In the genomic region with DNA sequence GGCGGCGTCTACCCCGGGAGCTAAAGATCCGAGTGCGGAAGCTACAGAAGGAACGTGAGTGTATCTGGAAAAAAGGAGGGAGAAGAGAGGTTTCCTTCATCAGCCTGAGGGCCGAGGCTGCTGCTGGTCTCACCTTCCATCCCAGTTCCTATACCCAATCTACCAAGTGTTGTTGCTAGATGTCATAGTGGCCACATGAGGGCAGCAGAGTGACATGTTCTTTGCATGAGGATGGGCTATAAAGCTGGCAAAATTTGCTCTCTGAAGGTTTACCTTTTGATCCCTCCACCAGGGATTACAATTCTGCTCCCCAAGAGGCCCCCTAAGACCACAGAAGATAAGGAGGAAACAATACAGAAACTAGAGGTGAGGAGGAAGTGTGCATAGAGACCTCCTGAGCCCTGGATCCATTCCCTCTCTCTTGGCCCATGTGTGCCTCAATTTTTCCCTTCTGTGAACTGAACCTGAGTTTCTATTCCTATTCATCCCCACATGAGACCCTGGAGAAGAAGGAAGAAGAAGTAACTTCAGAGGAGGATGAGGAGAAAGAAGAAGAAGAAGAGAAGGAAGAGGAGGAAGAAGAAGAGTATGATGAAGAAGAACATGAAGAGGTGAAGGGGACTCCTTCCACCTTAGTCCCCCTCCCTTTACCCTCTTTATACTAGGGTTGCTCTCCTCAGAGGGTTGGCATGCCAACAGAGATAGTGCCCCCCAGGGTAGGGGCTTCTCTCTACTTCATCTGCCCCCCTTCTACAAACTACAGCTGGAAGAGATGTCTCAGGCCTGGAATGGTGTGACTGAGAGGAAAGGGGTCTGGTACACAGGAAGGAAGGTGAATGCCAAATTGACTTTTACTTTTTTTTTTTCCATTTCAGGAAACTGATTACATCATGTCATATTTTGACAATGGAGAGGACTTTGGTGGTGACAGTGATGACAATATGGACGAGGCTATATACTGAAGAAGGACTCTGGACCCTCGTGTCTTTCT, we compare ENCODE assay signal across 8 cellular contexts.
A peak's percentile ranks its signal among the peaks of the same experiment; 100 is the strongest.
DNase-seq lines count a peak whose midpoint lies in the region; ATAC-seq and TF ChIP-seq lines count a peak whose summit lies in the region.

No MANE protein-coding gene starts in this region.

- no peak overlapping the region for H3K4me3 ChIP-seq in choroid plexus epithelial cell (ENCODE audit: low read depth, low read length)

- peak; percentile 83 for DNase-seq in CD1c-positive myeloid dendritic cell (ENCODE audit: extremely low spot score)
- peak; percentile 42 to 82 for DNase-seq in NCI-H446 (lab: John Stamatoyannopoulos, UW)
- peak; percentile 94 for DNase-seq in choroid plexus epithelial cell (ENCODE audit: low read depth)
- DNase-seq in kidney tubule cell (ENCODE audit: low spot score), result peak; percentile 85
- DNase-seq in stimulated activated CD4-positive, alpha-beta T cell treated with anti-CD3 and anti-CD28 coated beads, Interleukin-1b, Interleukin-23, amount 100 ng/mL, for 48 hours, result peak; percentile 74

- TF ChIP-seq CTCF in choroid plexus epithelial cell (conservative IDR thresholded peaks at IDR 0.05; ENCODE audit: low read depth, low read length), result peak; percentile 88

- peak; percentile 31 for ATAC-seq in HG02642 (IDR thresholded peaks at IDR 0.05; ENCODE audit: poor library complexity, unreplicated experiment)
- ATAC-seq in activated CD4-positive, CD25-positive, alpha-beta regulatory T cell treated with anti-CD3 and anti-CD28 coated beads, Interleukin-2, amount 50 U/mL, for 24 hours, result peak; percentile 39 to 45
- ATAC-seq in HG03280 (IDR thresholded peaks at IDR 0.05; ENCODE audit: unreplicated experiment), result no peak
